15 cellular contexts compared by ENCODE assay signal in the genomic region with DNA sequence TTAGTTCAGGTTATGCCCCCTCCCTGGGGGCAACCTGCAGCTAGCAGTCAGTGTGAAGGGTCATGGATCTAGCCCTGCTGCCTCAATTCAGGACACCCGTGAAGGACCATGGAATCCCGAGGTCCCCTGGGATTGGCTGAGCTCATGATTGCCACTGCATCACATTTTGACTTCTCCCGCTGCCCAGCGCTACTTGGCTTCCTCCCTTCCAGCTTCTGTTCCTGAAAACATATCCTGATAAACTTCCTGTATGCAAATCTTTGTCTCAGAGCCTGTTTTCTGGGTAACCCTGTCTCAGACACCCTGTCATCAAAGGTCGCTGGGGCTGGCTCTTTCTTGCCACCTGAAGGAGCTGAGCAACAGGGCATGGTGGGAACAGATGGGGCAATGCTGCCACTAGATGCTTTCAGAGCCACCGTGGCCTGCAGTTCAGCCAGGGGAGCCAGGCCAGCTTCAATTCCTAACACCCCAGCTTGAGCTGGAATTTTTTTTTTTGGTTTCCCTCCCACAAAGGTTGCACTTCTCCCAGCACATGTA.
A peak's percentile ranks its signal among the peaks of the same experiment; 100 is the strongest.
DNase-seq lines count a peak whose midpoint lies in the region; ATAC-seq and TF ChIP-seq lines count a peak whose summit lies in the region.
"Had no signal": no experiment of that assay in that cellular context is flagged by ENCODE, and none has a peak within 500 bp of the region (broad histone marks: within the 10 kb centered on the region; RNA-seq: fewer than 3 reads in every experiment).

No MANE protein-coding gene starts in this region.

- no peaks in the 10 kb centered on the region for H4K20me1 ChIP-seq in BLaER1 treated with 17β-estradiol and CSF1 and Interleukin-3, amounts not matched to agents 10 nM and 100 nM

- H3K4me1 ChIP-seq in BLaER1 treated with 17β-estradiol and CSF1 and Interleukin-3, amounts not matched to agents 10 nM and 100 nM = peaks cover 13 to 19% (median 17%) of the 10 kb centered on the region in 10 experiments
- H3K4me1 ChIP-seq: Caco-2 had no signal

- H3K27me3 ChIP-seq in BLaER1 treated with 17β-estradiol and CSF1 and Interleukin-3, amounts not matched to agents 10 nM and 100 nM = no peaks in the 10 kb centered on the region

- H3K4me3 Mint-ChIP-seq in IgD-negative memory B cell (peak overlapping the region in 2 of 4 donors; percentile 79 to 89), nephron (no peak overlapping the region)
- peak overlapping the region; percentile 35 for H3K4me3 Mint-ChIP-seq in dendritic cell treated with granulocyte-macrophage colony-stimulating factor and Interleukin-4, amounts not matched to agents 40 ng/mL and 50 ng/mL, for 4 days

- H3K36me3 ChIP-seq in BLaER1 treated with 17β-estradiol and CSF1 and Interleukin-3, amounts not matched to agents 10 nM and 100 nM = no peaks in the 10 kb centered on the region

- H3K4me2 ChIP-seq in BLaER1 treated with 17β-estradiol and CSF1 and Interleukin-3, amounts not matched to agents 10 nM and 100 nM = peak overlapping the region; percentile 47 to 81 (median 73)

- TF ChIP-seq CTCF in nephron (IDR thresholded peaks at IDR 0.05; ENCODE audit: unreplicated experiment in 3 of 3) = no peak

- H3K9me3 Mint-ChIP-seq in IgD-negative memory B cell (peaks cover 0 to 2% (median 0%) of the 10 kb centered on the region in 3 donors), nephron (peaks cover 5% of the 10 kb centered on the region)
- no peaks in the 10 kb centered on the region for H3K9me3 Mint-ChIP-seq in dendritic cell treated with granulocyte-macrophage colony-stimulating factor and Interleukin-4, amounts not matched to agents 40 ng/mL and 50 ng/mL, for 4 days

- peaks cover 11 to 26% (median 21%) of the 10 kb centered on the region in 3 donors for H3K4me1 Mint-ChIP-seq in IgD-negative memory B cell
- H3K4me1 Mint-ChIP-seq in dendritic cell treated with granulocyte-macrophage colony-stimulating factor and Interleukin-4, amounts not matched to agents 40 ng/mL and 50 ng/mL, for 4 days (ENCODE audit: low read depth) = peaks cover 25% of the 10 kb centered on the region
- H3K4me1 Mint-ChIP-seq in nephron = peaks cover 60% of the 10 kb centered on the region

- no peak overlapping the region; a peak in 1 of 20 replicates for H3K4me3 ChIP-seq in BLaER1 treated with 17β-estradiol and CSF1 and Interleukin-3, amounts not matched to agents 10 nM and 100 nM
- H3K4me3 ChIP-seq: GM12878 had no signal

- H3K27ac Mint-ChIP-seq in IgD-negative memory B cell = peak overlapping the region in 2 of 3 donors; percentile 32 to 39
- peak overlapping the region; percentile 71 for H3K27ac Mint-ChIP-seq in dendritic cell treated with granulocyte-macrophage colony-stimulating factor and Interleukin-4, amounts not matched to agents 40 ng/mL and 50 ng/mL, for 4 days
- peak overlapping the region in 2 of 3 experiments; percentile 9 to 74 for H3K27ac Mint-ChIP-seq in nephron

- peaks cover 2% of the 10 kb centered on the region for H3K27me3 Mint-ChIP-seq in IgD-negative memory B cell
- H3K27me3 Mint-ChIP-seq in dendritic cell treated with granulocyte-macrophage colony-stimulating factor and Interleukin-4, amounts not matched to agents 40 ng/mL and 50 ng/mL, for 4 days = peaks cover 17% of the 10 kb centered on the region
- peaks cover 4% of the 10 kb centered on the region for H3K27me3 Mint-ChIP-seq in nephron (ENCODE audit: low read depth)

- H3K9me3 ChIP-seq in BLaER1 treated with 17β-estradiol and CSF1 and Interleukin-3, amounts not matched to agents 10 nM and 100 nM (replicated peaks in 1 of 11) = no peaks in the 10 kb centered on the region
- H3K9me3 ChIP-seq: Caco-2 had no signal

- H3K36me3 Mint-ChIP-seq in IgD-negative memory B cell (no peaks in the 10 kb centered on the region), nephron (ENCODE audit: low read depth) (no peaks in the 10 kb centered on the region)
- no peaks in the 10 kb centered on the region for H3K36me3 Mint-ChIP-seq in dendritic cell treated with granulocyte-macrophage colony-stimulating factor and Interleukin-4, amounts not matched to agents 40 ng/mL and 50 ng/mL, for 4 days (ENCODE audit: low read depth)

- H3K9ac ChIP-seq in BLaER1 treated with 17β-estradiol and CSF1 and Interleukin-3, amounts not matched to agents 10 nM and 100 nM = no peak overlapping the region

- H3K27ac ChIP-seq in BLaER1 treated with 17β-estradiol and CSF1 and Interleukin-3, amounts not matched to agents 10 nM and 100 nM = no peak overlapping the region
- H3K27ac ChIP-seq: C4-2B had no signal

- intact Hi-C loops in dendritic cell treated with granulocyte-macrophage colony-stimulating factor and Interleukin-4, amounts not matched to agents 40 ng/mL and 50 ng/mL, for 4 days (cut with micrococcal nuclease) = no loop called here

- ATAC-seq in HG03342 (IDR thresholded peaks at IDR 0.05; ENCODE audit: unreplicated experiment) = no peak
- ATAC-seq: GM12878 had no signal

- no peak for DNase-seq in NOMO-1 (lab: John Stamatoyannopoulos, UW; ENCODE audit: unreplicated experiment in 2 of 2)
- no peak for DNase-seq in NCI-H446 treated with DMSO at 0.1 percent for 48 hours (lab: John Stamatoyannopoulos, UW)
- no peak for DNase-seq in NCI-H187 treated with DMSO at 0.1 percent for 48 hours (lab: John Stamatoyannopoulos, UW)
- DNase-seq: MM.1S, NCI-H1105, NCI-H1930, NCI-H510A treated with DMSO at 0.1 percent for 48 hours had no signal
